8 cellular contexts compared by ENCODE assay signal in genomic region chr1:2290595-2291510, GRCh38.
DNase-seq lines count a peak whose midpoint lies in the region; ATAC-seq and TF ChIP-seq lines count a peak whose summit lies in the region.

No MANE protein-coding gene starts in this region.

- DNase-seq in GM04503 (ENCODE audit: low read depth), result peak; percentile 96
- peak; percentile 81 for DNase-seq in T1000 (lab: John Stamatoyannopoulos, UW)
- DNase-seq in anterior cingulate cortex (lab: John Stamatoyannopoulos, UW), result peak in 56 of 58 donors; percentile 28 to 88 (median 60)
- DNase-seq in hippocampal formation (lab: John Stamatoyannopoulos, UW), result peak; percentile 49 to 62
- peak; percentile 79 for DNase-seq in smooth muscle cell of the brain vasculature (ENCODE audit: low read depth, low spot score)
- no peak for DNase-seq in WERI-Rb-1

- peak; percentile 58 for ATAC-seq in HG03097 (IDR thresholded peaks at IDR 0.05; ENCODE audit: low FRiP score, unreplicated experiment)
- no peak for ATAC-seq in HG03039 (IDR thresholded peaks at IDR 0.05; ENCODE audit: unreplicated experiment)

- H3K27ac ChIP-seq in WERI-Rb-1, result no peak overlapping the region

- no peak overlapping the region for H3K4me3 ChIP-seq in WERI-Rb-1 (ENCODE audit: low read depth, low read length)

- no peaks in the 10 kb centered on the region for H3K27me3 ChIP-seq in WERI-Rb-1 (ENCODE audit: insufficient read depth, low read depth, severe bottlenecking)

- H3K36me3 ChIP-seq in WERI-Rb-1, result no peaks in the 10 kb centered on the region; the same call in 1 of the 2 replicates

- H3K9me3 ChIP-seq in WERI-Rb-1 (ENCODE audit: severe bottlenecking), result no peaks in the 10 kb centered on the region

- TF ChIP-seq CTCF in WERI-Rb-1 (IDR thresholded peaks at IDR 0.05; ENCODE audit: low read depth, low read length), result no peak
